In genomic region chr4:36285784-36286480, GRCh38 we compare ENCODE assay signal across 9 cellular contexts. TPM values are rescaled to one million over a fixed set of nuclear protein-coding genes. Genes with fewer than 3 reads are reported as not detected.
DNase-seq lines count a peak whose midpoint lies in the region; ATAC-seq, FAIRE-seq and TF ChIP-seq lines count a peak whose summit lies in the region.
"Had no signal": no experiment of that assay in that cellular context is flagged by ENCODE, and none has a peak within 500 bp of the region (broad histone marks: within the 10 kb centered on the region; RNA-seq: fewer than 3 reads in every experiment).

No MANE protein-coding gene starts in this region.

- H3K9ac ChIP-seq in keratinocyte (ENCODE audit: control insufficient read depth, extremely low read depth, insufficient read depth, low read length), result no peak overlapping the region

- H3K36me3 Mint-ChIP-seq in osteocyte (ENCODE audit: unreplicated experiment), result no peaks in the 10 kb centered on the region

- no peaks in the 10 kb centered on the region for H3K27me3 ChIP-seq in keratinocyte (ENCODE audit: control insufficient read depth, extremely low read depth, insufficient read depth, low read length)

- no peaks in the 10 kb centered on the region for H4K20me1 ChIP-seq in keratinocyte (ENCODE audit: control insufficient read depth, extremely low read depth, insufficient read depth, low read length)

- no peaks in the 10 kb centered on the region for H3K9me1 ChIP-seq in keratinocyte (ENCODE audit: control insufficient read depth, extremely low read depth, insufficient read depth, low read length)

- peak overlapping the region; percentile 42 for H3K4me2 ChIP-seq in keratinocyte (ENCODE audit: control insufficient read depth, extremely low read depth, insufficient read depth, low read depth, low read length)

- dilution Hi-C loops in keratinocyte (cut with MboI; ENCODE audit: extremely low pct_ligation_motif_present, low sequenced_read_pairs), result no loop called here

- TF ChIP-seq CTCF in keratinocyte (optimal IDR thresholded peaks at IDR 0.05 in 1 of 3, IDR thresholded peaks at IDR 0.05 in 1 of 3, conservative IDR thresholded peaks at IDR 0.05 in 1 of 3; ENCODE audit: extremely low read depth in 1 of 3, insufficient read depth in 2 of 3, low read length in 3 of 3) (peak in 1 of 3 experiments; percentile 21), osteocyte (IDR thresholded peaks at IDR 0.05) (no peak)

- H3K27ac Mint-ChIP-seq in osteocyte (ENCODE audit: unreplicated experiment), result no peak overlapping the region

- H3K4me1 ChIP-seq in keratinocyte (ENCODE audit: control insufficient read depth, extremely low read depth, insufficient read depth, low read length), result peaks cover 19% of the 10 kb centered on the region

- no peaks in the 10 kb centered on the region for H3K27me3 Mint-ChIP-seq in osteocyte (ENCODE audit: unreplicated experiment)

- H3K9me3 ChIP-seq in keratinocyte (ENCODE audit: control insufficient read depth, low read depth, low read length), result no peaks in the 10 kb centered on the region

- peak; percentile 72 for DNase-seq in A172 (ENCODE audit: low spot score)
- peak; percentile 12 to 45 for DNase-seq in activated CD4-positive, alpha-beta T cell treated with anti-CD3 and anti-CD28 coated beads for 24 hours (ENCODE audit: low read depth in 2 of 2)
- DNase-seq in keratinocyte (ENCODE audit: low read depth, low spot score), result no peak
- no peak for DNase-seq in NCI-H526 treated with DMSO at 0.1 percent for 48 hours (lab: John Stamatoyannopoulos, UW)
- DNase-seq in osteocyte (ENCODE audit: extremely low spot score, unreplicated experiment), result no peak
- DNase-seq in NCI-H446 (lab: John Stamatoyannopoulos, UW), result no peak

- FAIRE-seq in keratinocyte (lab: Jason Lieb, UNC), result peak; percentile 92

- H2AFZ ChIP-seq in keratinocyte (ENCODE audit: control insufficient read depth, low read length), result peak overlapping the region; percentile 50

- H3K27ac ChIP-seq in keratinocyte (ENCODE audit: control insufficient read depth, insufficient read depth, low read length), result peak overlapping the region; percentile 52

- H3K4me3 ChIP-seq in keratinocyte (ENCODE audit: control insufficient read depth in 2 of 3, extremely low read depth in 1 of 3, insufficient read depth in 2 of 3, low read depth in 1 of 3, low read length in 3 of 3), result no peak overlapping the region

- ATAC-seq in GM19395 (IDR thresholded peaks at IDR 0.05; ENCODE audit: unreplicated experiment) (peak; percentile 99), HG03432 (IDR thresholded peaks at IDR 0.05; ENCODE audit: unreplicated experiment) (peak; percentile 99)

- H3K79me2 ChIP-seq in keratinocyte (ENCODE audit: control insufficient read depth, insufficient read depth, low read length), result no peaks in the 10 kb centered on the region

- no peak overlapping the region for H3K4me3 Mint-ChIP-seq in osteocyte (ENCODE audit: unreplicated experiment)

- peaks cover 12% of the 10 kb centered on the region for H3K4me1 Mint-ChIP-seq in osteocyte (ENCODE audit: unreplicated experiment)

- H3K36me3 ChIP-seq in keratinocyte (ENCODE audit: control insufficient read depth in 2 of 2, extremely low read depth in 1 of 2, insufficient read depth in 2 of 2, low read length in 2 of 2), result no peaks in the 10 kb centered on the region

- no peaks in the 10 kb centered on the region for H3K9me3 Mint-ChIP-seq in osteocyte (ENCODE audit: unreplicated experiment)

RNA-seq across cellular contexts. Expression of gene DTHD1, which starts 4.5 kb away (rescaled TPM):
- total RNA-seq in A172 (2014; rRNA removed; shearing (Covaris generic)), result not detected in 2 replicates
- polyA plus RNA-seq in keratinocyte, result not detected in 3 replicates
- not detected for polyA plus RNA-seq in keratinocyte (2011; ENCODE audit: low read depth)
- polyA plus RNA-seq in keratinocyte (2011; cell fraction: cytosol; rRNA removed), result not detected in 2 replicates
- polyA plus RNA-seq in keratinocyte (2011; cell fraction: nucleus; rRNA removed), result not detected in 2 replicates
- not detected in 2 replicates for polyA plus RNA-seq in keratinocyte (2012; ENCODE audit: low replicate concordance)
- polyA minus RNA-seq in keratinocyte, result not detected in 3 replicates
- polyA minus RNA-seq in keratinocyte (2011; cell fraction: cytosol; rRNA and poly(A)+ RNA removed), result not detected
- polyA minus RNA-seq in keratinocyte (2011; cell fraction: nucleus; rRNA and poly(A)+ RNA removed), result not detected in 2 replicates
- not detected in 2 replicates for total RNA-seq in osteocyte
- polyA plus RNA-seq: BJ had no signal

RNA-seq across cellular contexts. Expression of gene ARAP2, which starts 41.6 kb away (rescaled TPM):
- total RNA-seq in A172 (2014; rRNA removed; shearing (Covaris generic)), result 7.4 and 26.9 TPM in 2 replicates
- polyA plus RNA-seq in keratinocyte, result 3.8 to 9.3 TPM (median 7.2 TPM) in 3 replicates
- polyA plus RNA-seq in keratinocyte (2011; ENCODE audit: low read depth), result 52.3 TPM
- polyA plus RNA-seq in keratinocyte (2011; cell fraction: cytosol; rRNA removed), result 2.5 and 5.6 TPM in 2 replicates
- 8.8 and 13.1 TPM in 2 replicates for polyA plus RNA-seq in keratinocyte (2011; cell fraction: nucleus; rRNA removed)
- polyA plus RNA-seq in keratinocyte (2012; ENCODE audit: low replicate concordance), result 5.6 and 16.2 TPM in 2 replicates
- polyA minus RNA-seq in keratinocyte, result 3.5 to 42.7 TPM (median 27.0 TPM) in 3 replicates
- 8.2 TPM for polyA minus RNA-seq in keratinocyte (2011; cell fraction: cytosol; rRNA and poly(A)+ RNA removed)
- polyA minus RNA-seq in keratinocyte (2011; cell fraction: nucleus; rRNA and poly(A)+ RNA removed), result 23.8 and 62.5 TPM in 2 replicates
- total RNA-seq in osteocyte, result 1.0 and 2.4 TPM in 2 replicates
- polyA plus RNA-seq: BJ had no signal

Comparison
In these comparisons a context has a peak if more than half of its experiments do, and no peak if none do; other contexts are left out.
1. DNase-seq: peak in A172 (single experiment) and activated CD4-positive, alpha-beta T cell treated with anti-CD3 and anti-CD28 coated beads for 24 hours (2 of 2); none in keratinocyte (single experiment), NCI-H526 treated with DMSO at 0.1 percent for 48 hours (single experiment), osteocyte (single experiment) and NCI-H446 (0 of 2).